In genomic region chr6:16078064-16078463, GRCh38 we compare ENCODE assay signal across 15 cellular contexts. TPM values are rescaled to one million over a fixed set of nuclear protein-coding genes. Genes with fewer than 3 reads are reported as not detected.
DNase-seq lines count a peak whose midpoint lies in the region; ATAC-seq and TF ChIP-seq lines count a peak whose summit lies in the region.
"Had no signal": no experiment of that assay in that cellular context is flagged by ENCODE, and none has a peak within 500 bp of the region (broad histone marks: within the 10 kb centered on the region; RNA-seq: fewer than 3 reads in every experiment).

No MANE protein-coding gene starts in this region.

- H3K36me3 Mint-ChIP-seq in endothelial cell (ENCODE audit: low read depth, unreplicated experiment), result no peaks in the 10 kb centered on the region
- H3K36me3 Mint-ChIP-seq: natural killer cell treated with Interleukin-12 subunit alpha and Interleukin-12 subunit beta and Interleukin-15 and Interleukin-18, amount 100 ng/mL, for 72 hours had no signal

- DNase-seq in NAMALWA (ENCODE audit: low spot score) (no peak), endothelial cell (ENCODE audit: low spot score) (no peak), Ammon's horn (ENCODE audit: low spot score) (no peak), NCI-H1694 treated with DMSO at 0.1 percent for 48 hours (lab: John Stamatoyannopoulos, UW) (no peak)
- DNase-seq: activated CD4-positive, alpha-beta memory T cell treated with anti-CD3 and anti-CD28 coated beads, Interleukin-2, amount 10 ng/mL, durations not matched to agents 7 days and 5 days; NCI-H2081 treated with DMSO at 0.1 percent for 48 hours; Right ventricle myocardium superior; stimulated activated naive CD4-positive, alpha-beta T cell; uterus had no signal

- no peaks in the 10 kb centered on the region for H3K27me3 Mint-ChIP-seq in endothelial cell (ENCODE audit: unreplicated experiment)

- H3K9me3 Mint-ChIP-seq in endothelial cell (ENCODE audit: unreplicated experiment), result no peaks in the 10 kb centered on the region
- H3K9me3 Mint-ChIP-seq: activated CD4-positive, alpha-beta memory T cell treated with anti-CD3 and anti-CD28 coated beads, Interleukin-2, amount 10 ng/mL, durations not matched to agents 7 days and 5 days; activated T-helper 17 cell treated with anti-CD3 and anti-CD28 coated beads, Interleukin-2, amount 50 U/mL, for 72 hours; natural killer cell treated with Interleukin-12 subunit alpha and Interleukin-12 subunit beta and Interleukin-15 and Interleukin-18, amount 100 ng/mL, for 72 hours had no signal

- no peak for TF ChIP-seq CTCF in endothelial cell (IDR thresholded peaks at IDR 0.05; ENCODE audit: unreplicated experiment)

- no peak overlapping the region for H3K4me3 Mint-ChIP-seq in endothelial cell (ENCODE audit: unreplicated experiment)
- H3K4me3 Mint-ChIP-seq: activated CD4-positive, alpha-beta memory T cell treated with anti-CD3 and anti-CD28 coated beads, Interleukin-2, amount 10 ng/mL, durations not matched to agents 7 days and 5 days; activated T-helper 17 cell treated with anti-CD3 and anti-CD28 coated beads, Interleukin-2, amount 50 U/mL, for 72 hours; natural killer cell treated with Interleukin-12 subunit alpha and Interleukin-12 subunit beta and Interleukin-15 and Interleukin-18, amount 100 ng/mL, for 72 hours had no signal

- peak; percentile 84 for ATAC-seq in GM18502 (IDR thresholded peaks at IDR 0.05; ENCODE audit: poor library complexity, unreplicated experiment)
- ATAC-seq in GM19372 (IDR thresholded peaks at IDR 0.05; ENCODE audit: low read depth, unreplicated experiment), result peak; percentile 75
- ATAC-seq in HG02588 (IDR thresholded peaks at IDR 0.05; ENCODE audit: unreplicated experiment), result peak; percentile 76
- peak; percentile 67 for ATAC-seq in HG03432 (IDR thresholded peaks at IDR 0.05; ENCODE audit: unreplicated experiment)
- ATAC-seq: activated T-helper 17 cell treated with anti-CD3 and anti-CD28 coated beads, Interleukin-2, amount 50 U/mL, for 72 hours; natural killer cell treated with Interleukin-12 subunit alpha and Interleukin-12 subunit beta and Interleukin-15 and Interleukin-18, amount 100 ng/mL, for 72 hours had no signal

- H3K4me1 Mint-ChIP-seq in endothelial cell (ENCODE audit: unreplicated experiment), result no peaks in the 10 kb centered on the region
- H3K4me1 Mint-ChIP-seq: activated CD4-positive, alpha-beta memory T cell treated with anti-CD3 and anti-CD28 coated beads, Interleukin-2, amount 10 ng/mL, durations not matched to agents 7 days and 5 days; activated T-helper 17 cell treated with anti-CD3 and anti-CD28 coated beads, Interleukin-2, amount 50 U/mL, for 72 hours had no signal

- H3K27ac Mint-ChIP-seq in endothelial cell (ENCODE audit: unreplicated experiment), result no peak overlapping the region
- H3K27ac Mint-ChIP-seq: activated CD4-positive, alpha-beta memory T cell treated with anti-CD3 and anti-CD28 coated beads, Interleukin-2, amount 10 ng/mL, durations not matched to agents 7 days and 5 days; activated T-helper 17 cell treated with anti-CD3 and anti-CD28 coated beads, Interleukin-2, amount 50 U/mL, for 72 hours; natural killer cell treated with Interleukin-12 subunit alpha and Interleukin-12 subunit beta and Interleukin-15 and Interleukin-18, amount 100 ng/mL, for 72 hours had no signal

RNA-seq across cellular contexts. Expression of gene MYLIP, which starts 50.8 kb away (rescaled TPM):
- total RNA-seq in endothelial cell (ENCODE audit: unreplicated experiment), result 30.1 TPM
